Comparison of ENCODE assay signal across 2 cellular contexts in genomic region chr1:178529364-178530036, GRCh38.
A peak's percentile ranks its signal among the peaks of the same experiment; 100 is the strongest.
TF ChIP-seq lines count a peak whose summit lies in the region.

No MANE protein-coding gene starts in this region.

TF ChIP-seq in H1, 55 proteins besides CTCF, POLR2A, EP300 and RAD21:
- no peak for TF ChIP-seq CHD2 (IDR thresholded peaks at IDR 0.05; ENCODE audit: low read length)
- TF ChIP-seq POLR2AphosphoS5 (IDR thresholded peaks at IDR 0.05; ENCODE audit: low read depth, low read length) = no peak

TF ChIP-seq in liver, 16 proteins besides CTCF, POLR2A, EP300 and RAD21:
- TF ChIP-seq ATF3 (IDR thresholded peaks at IDR 0.05) (no peak), ZBTB33 (IDR thresholded peaks at IDR 0.05) (no peak), NR2F2 (IDR thresholded peaks at IDR 0.05) (peak; percentile 54), FOXA1 (IDR thresholded peaks at IDR 0.05) (no peak), REST (IDR thresholded peaks at IDR 0.05) (no peak), HNF4G (IDR thresholded peaks at IDR 0.05) (peak; percentile 51), HNF4A (conservative IDR thresholded peaks at IDR 0.05) (peak; percentile 87 to 93), GABPA (IDR thresholded peaks at IDR 0.05 in 1 of 2, conservative IDR thresholded peaks at IDR 0.05 in 1 of 2) (no peak), MAX (IDR thresholded peaks at IDR 0.05) (peak; percentile 34), EGR1 (IDR thresholded peaks at IDR 0.05; ENCODE audit: low read depth in 2 of 2) (no peak), SP1 (IDR thresholded peaks at IDR 0.05) (peak; percentile 57), JUND (IDR thresholded peaks at IDR 0.05) (peak in 1 of 2 donors; percentile 44), YY1 (IDR thresholded peaks at IDR 0.05) (peak; percentile 39), TAF1 (conservative IDR thresholded peaks at IDR 0.05) (no peak), FOXA2 (IDR thresholded peaks at IDR 0.05) (no peak), RXRA (IDR thresholded peaks at IDR 0.05) (peak; percentile 45 to 79)
